In genomic region chr14:65101631-65102440, GRCh38 we compare ENCODE assay signal across 8 cellular contexts. TPM values are rescaled to one million over a fixed set of nuclear protein-coding genes. Genes with fewer than 3 reads are reported as not detected.
DNase-seq lines count a peak whose midpoint lies in the region; ATAC-seq, FAIRE-seq and TF ChIP-seq lines count a peak whose summit lies in the region.

No MANE protein-coding gene starts in this region.

- no peaks in the 10 kb centered on the region for H3K27me3 ChIP-seq in AG04450 (ENCODE audit: control insufficient read depth, insufficient read depth, low read length)
- no peaks in the 10 kb centered on the region for H3K27me3 ChIP-seq in HCT116 (ENCODE audit: insufficient read depth, low read length)
- H3K27me3 ChIP-seq in SK-N-SH (ENCODE audit: insufficient read depth), result no peaks in the 10 kb centered on the region
- H3K27me3 ChIP-seq in astrocyte (ENCODE audit: insufficient read depth, low read length), result no peaks in the 10 kb centered on the region

- H3K9me3 Mint-ChIP-seq in astrocyte (ENCODE audit: unreplicated experiment), result no peaks in the 10 kb centered on the region

- H3K27ac ChIP-seq in AG04450 (ENCODE audit: low read depth, low read length) (peak overlapping the region; percentile 74), HCT116 (ENCODE audit: low read depth, low read length) (peak overlapping the region; percentile 45; the same call in 1 of the 2 replicates), SK-N-SH (ENCODE audit: low read depth in 2 of 2, low read length in 1 of 2) (peak overlapping the region; percentile 77 to 80), astrocyte (ENCODE audit: low read depth, low read length) (peak overlapping the region; percentile 78)

- H3K36me3 Mint-ChIP-seq in astrocyte (ENCODE audit: low read depth, unreplicated experiment), result peaks cover 4% of the 10 kb centered on the region

- DNase-seq in AG04450 (ENCODE audit: low read depth, low spot score), result no peak
- no peak for DNase-seq in HCT116 (ENCODE audit: low read depth, low spot score)
- peak; percentile 57 for DNase-seq in SK-N-SH
- DNase-seq in astrocyte (ENCODE audit: low read depth), result no peak
- peak; percentile 65 for DNase-seq in islet precursor cell
- peak; percentile 18 for DNase-seq in stimulated activated CD4-positive, alpha-beta T cell treated with anti-CD3 and anti-CD28 coated beads, Interleukin-1b, Interleukin-23, amount 100 ng/mL, for 48 hours
- DNase-seq in NCI-H510A treated with DMSO at 0.1 percent for 48 hours (lab: John Stamatoyannopoulos, UW), result no peak

- H3K9me2 ChIP-seq in HCT116 (ENCODE audit: insufficient read depth) (0 out of 2 replicates have a peak, but pooled peaks cover 2% of the 10 kb centered on the region), SK-N-SH (no peaks in the 10 kb centered on the region)

- H3K4me3 Mint-ChIP-seq in astrocyte (ENCODE audit: unreplicated experiment), result peak overlapping the region; percentile 94

- WGBS in SK-N-SH (ENCODE audit: low lambda C conversion rate), result 3% methylated on average over 21 of the region's 66 CpGs

- H3K27me3 Mint-ChIP-seq in astrocyte (ENCODE audit: low read depth, unreplicated experiment), result no peaks in the 10 kb centered on the region

- TF ChIP-seq RAD21 in HCT116 (IDR thresholded peaks at IDR 0.05; ENCODE audit: low read depth) (no peak), SK-N-SH (IDR thresholded peaks at IDR 0.05; ENCODE audit: low read length) (no peak)

- H3K9ac ChIP-seq in HCT116 (ENCODE audit: low read length), result peak overlapping the region; percentile 73
- peak overlapping the region; percentile 90 for H3K9ac ChIP-seq in SK-N-SH
- peak overlapping the region; percentile 93 for H3K9ac ChIP-seq in astrocyte (ENCODE audit: low read length)

- no TSS peak for BruUV-seq in HCT116 (replicated peaks; lab: Mats Ljungman, UMichigan)

- POLR2A ChIA-PET in AG04450 (lab: Yijun Ruan, JAX), result interaction anchor here (1.0 kb wide), 1 partner anchor 310 kb away, joined by 5 read pairs; the partner anchor contains the start of gene FUT8
- POLR2A ChIA-PET in HCT116 (lab: Charles Lee), result interaction anchor here (0.6 to 1.3 kb wide), 6 partner anchors 8 to 934 kb away, joined by 3 to 4 read pairs (median 3); no protein-coding TSS in a partner anchor
- POLR2A ChIA-PET in SK-N-SH (lab: Yijun Ruan, JAX), result interaction anchor here (0.6 to 1.0 kb wide), 2 partner anchors 209 to 562 kb away, joined by 3 read pairs; partner anchors contain the start of gene HSPA2

- TF ChIP-seq CTCF in AG04450 (IDR thresholded peaks at IDR 0.05; ENCODE audit: low read depth, low read length) (no peak), HCT116 (IDR thresholded peaks at IDR 0.05 in 2 of 3, conservative IDR thresholded peaks at IDR 0.05 in 1 of 3; ENCODE audit: borderline replicate concordance in 1 of 3, insufficient read depth in 1 of 3, low read depth in 2 of 3, low read length in 2 of 3) (no peak), SK-N-SH (IDR thresholded peaks at IDR 0.05) (no peak), astrocyte (IDR thresholded peaks at IDR 0.05; ENCODE audit: insufficient read depth, low read depth, low read length) (no peak)

- no peaks in the 10 kb centered on the region for H3F3A ChIP-seq in SK-N-SH (replicated peaks; ENCODE audit: insufficient read depth)

- FAIRE-seq in astrocyte (lab: Jason Lieb, UNC), result no peak

- H3K9me3 ChIP-seq in AG04450 (ENCODE audit: control insufficient read depth, insufficient read depth, low read length) (peaks cover 3% of the 10 kb centered on the region; the same call in 1 of the 2 replicates), HCT116 (ENCODE audit: control insufficient read depth in 1 of 2, insufficient read depth in 1 of 2, low read depth in 1 of 2, low read length in 2 of 2) (no peaks in the 10 kb centered on the region), SK-N-SH (no peaks in the 10 kb centered on the region), astrocyte (ENCODE audit: insufficient read depth, low read depth, low read length) (no peaks in the 10 kb centered on the region)

- H3K79me2 ChIP-seq in HCT116 (ENCODE audit: insufficient read depth, low read length), result peaks cover 45% of the 10 kb centered on the region
- peaks cover 50% of the 10 kb centered on the region for H3K79me2 ChIP-seq in SK-N-SH (ENCODE audit: insufficient read depth)
- H3K79me2 ChIP-seq in astrocyte (ENCODE audit: insufficient read depth, low read length), result peaks cover 50% of the 10 kb centered on the region

- H4K20me1 ChIP-seq in HCT116 (ENCODE audit: insufficient read depth) (no peaks in the 10 kb centered on the region), SK-N-SH (ENCODE audit: insufficient read depth) (no peaks in the 10 kb centered on the region; the same call in 1 of the 2 replicates), astrocyte (ENCODE audit: insufficient read depth, low read length) (peaks cover 24% of the 10 kb centered on the region)

- intact Hi-C loops in HCT116 (cut with micrococcal nuclease), result loop anchor here (5.0 kb wide), 1 partner anchor 310 kb away; the partner anchor contains the start of gene FUT8

- RAD21 ChIA-PET in HCT116 (lab: Charles Lee; ENCODE audit: low non-redundant PET in 1 of 2, low total read pairs in 2 of 2, uncharacterized antibody in 2 of 2, unreplicated experiment in 2 of 2), result interaction anchor here in 1 of 2 experiments (0.6 to 1.3 kb wide), 2 partner anchors 115 to 495 kb away, joined by 4 read pairs; partner anchors contain the start of gene FNTB

- no peak for TF ChIP-seq EP300 in SK-N-SH (IDR thresholded peaks at IDR 0.05; ENCODE audit: borderline replicate concordance in 1 of 2, low read depth in 1 of 2, low read length in 1 of 2)

- CTCF ChIA-PET in AG04450 (lab: Charles Lee), result interaction anchor here (0.8 to 1.1 kb wide), 4 partner anchors 7 to 856 kb away, joined by 3 to 4 read pairs (median 3); no protein-coding TSS in a partner anchor
- CTCF ChIA-PET in HCT116 (lab: Charles Lee), result interaction anchor here (1.0 to 1.3 kb wide), 2 partner anchors 115 to 313 kb away, joined by 3 to 4 read pairs; partner anchors contain the start of gene FNTB
- CTCF ChIA-PET in SK-N-SH (lab: Yijun Ruan, JAX), result interaction anchor here (1.0 to 1.7 kb wide), 2 partner anchors 10 to 116 kb away, joined by 3 to 4 read pairs; no protein-coding TSS in a partner anchor

- TF ChIP-seq POLR2A in HCT116 (IDR thresholded peaks at IDR 0.05; ENCODE audit: borderline replicate concordance, extremely low read depth, insufficient read depth, insufficient read length), result no peak

- no peak; the same call in 1 of the 2 replicates for ATAC-seq in HCT116
- ATAC-seq in HG02981 (IDR thresholded peaks at IDR 0.05; ENCODE audit: unreplicated experiment), result no peak

- H3K4me2 ChIP-seq in HCT116 (ENCODE audit: low read length) (peak overlapping the region; percentile 81), SK-N-SH (peak overlapping the region; percentile 84), astrocyte (ENCODE audit: low read length) (peak overlapping the region; percentile 83)

- H3K4me1 Mint-ChIP-seq in astrocyte (ENCODE audit: low read depth, unreplicated experiment), result peaks cover 16% of the 10 kb centered on the region

- peaks cover 8 to 16% of the 10 kb centered on the region in 2 experiments; a peak in 2 of 4 replicates for H3K4me1 ChIP-seq in HCT116 (ENCODE audit: control insufficient read depth in 1 of 2, insufficient read depth in 2 of 2, low read length in 2 of 2)
- H3K4me1 ChIP-seq in SK-N-SH (ENCODE audit: control insufficient read depth in 1 of 2, insufficient read depth in 2 of 2, low read depth in 1 of 2, low read length in 1 of 2), result peaks cover 8 to 27% of the 10 kb centered on the region in 2 experiments; a peak in 3 of 4 replicates
- H3K4me1 ChIP-seq in astrocyte (ENCODE audit: insufficient read depth, low read length), result peaks cover 3% of the 10 kb centered on the region

- H3K36me3 ChIP-seq in HCT116 (ENCODE audit: control insufficient read depth in 1 of 2, insufficient read depth in 2 of 2, low read length in 2 of 2) (peaks cover 0 to 12% of the 10 kb centered on the region in 2 experiments; a peak in 2 of 4 replicates), SK-N-SH (replicated peaks in 1 of 2; ENCODE audit: control insufficient read depth in 1 of 2, insufficient read depth in 2 of 2, low read length in 1 of 2) (peaks cover 30 to 34% of the 10 kb centered on the region in 2 experiments), astrocyte (ENCODE audit: insufficient read depth, low read length) (peaks cover 10% of the 10 kb centered on the region)

- H3K27ac Mint-ChIP-seq in astrocyte (ENCODE audit: unreplicated experiment), result peak overlapping the region; percentile 97

- H2AFZ ChIP-seq in HCT116 (ENCODE audit: low read depth, low read length, poor library complexity, severe bottlenecking) (no peak overlapping the region), SK-N-SH (ENCODE audit: low read depth) (peak overlapping the region; percentile 61; the same call in 1 of the 2 replicates), astrocyte (ENCODE audit: low read depth, low read length) (peak overlapping the region; percentile 68)

- peak overlapping the region; percentile 78 for H3K4me3 ChIP-seq in AG04450 (ENCODE audit: low read depth, low read length)
- peak overlapping the region; percentile 84 to 85 for H3K4me3 ChIP-seq in HCT116 (replicated peaks in 1 of 2; ENCODE audit: low read depth in 1 of 2, low read length in 2 of 2)
- H3K4me3 ChIP-seq in SK-N-SH (ENCODE audit: low read depth in 2 of 2, low read length in 1 of 2), result peak overlapping the region; percentile 82 to 92
- peak overlapping the region; percentile 77 for H3K4me3 ChIP-seq in astrocyte (ENCODE audit: insufficient read depth, low read depth, low read length)

TF ChIP-seq in HCT116, 20 proteins besides CTCF, POLR2A, EP300 and RAD21:
- TF ChIP-seq ZFX (IDR thresholded peaks at IDR 0.05) (peak; percentile 34; the same call in 1 of the 2 replicates), SIN3A (IDR thresholded peaks at IDR 0.05; ENCODE audit: low read depth) (no peak)

TF ChIP-seq in SK-N-SH, 30 proteins besides CTCF, POLR2A, EP300 and RAD21:
- no peak for TF ChIP-seq GABPA (IDR thresholded peaks at IDR 0.05; ENCODE audit: low read depth)
- 0 out of 2 replicates have a peak, but pooled peaks have one; percentile 12 for TF ChIP-seq MAX (IDR thresholded peaks at IDR 0.05; ENCODE audit: low read depth)
- TF ChIP-seq SIN3A (IDR thresholded peaks at IDR 0.05; ENCODE audit: borderline replicate concordance, low read depth, low read length), result peak; percentile 35; the same call in 1 of the 2 replicates

RNA-seq across cellular contexts. Expression of gene MAX, which starts 0.5 kb away (rescaled TPM):
- polyA plus RNA-seq in AG04450 (2011; rRNA removed) (59.2 and 62.0 TPM in 2 replicates), SK-N-SH (2012; rRNA removed) (96.2 and 103 TPM in 2 replicates)
- polyA minus RNA-seq in AG04450 (2011; rRNA and poly(A)+ RNA removed), result 63.7 and 81.0 TPM in 2 replicates
- total RNA-seq in HCT116 (2021; ENCODE audit: unreplicated experiment) (72.6 TPM), astrocyte (113 and 115 TPM in 2 replicates)
- polyA plus RNA-seq in HCT116 (2012), result 32.2 and 34.5 TPM in 2 replicates
- polyA plus RNA-seq in SK-N-SH (2012; cell fraction: cytosol; rRNA removed), result 80.6 and 81.0 TPM in 2 replicates
- 54.8 and 68.4 TPM in 2 replicates for polyA plus RNA-seq in SK-N-SH (2012; cell fraction: nucleus; rRNA removed)

Comparison
In these comparisons a context has a peak if more than half of its experiments do, and no peak if none do; other contexts are left out.
1. DNase-seq: peak in SK-N-SH (single experiment), islet precursor cell (single experiment) and stimulated activated CD4-positive, alpha-beta T cell treated with anti-CD3 and anti-CD28 coated beads, Interleukin-1b, Interleukin-23, amount 100 ng/mL, for 48 hours (single experiment); none in AG04450 (single experiment), HCT116 (single experiment), astrocyte (single experiment) and NCI-H510A treated with DMSO at 0.1 percent for 48 hours (single experiment).
2. Peak in every context shown above with its lines, with median percentiles within 50 percentile points of each other: H3K27ac ChIP-seq, H3K4me3 ChIP-seq, H3K4me2 ChIP-seq and H3K9ac ChIP-seq.